ENCODE assay signal across 21 cellular contexts in genomic region chr16:88885693-88886253, GRCh38. TPM values are rescaled to one million over a fixed set of nuclear protein-coding genes. Genes with fewer than 3 reads are reported as not detected.
A peak's percentile ranks its signal among the peaks of the same experiment; 100 is the strongest.
DNase-seq lines count a peak whose midpoint lies in the region; ATAC-seq and TF ChIP-seq lines count a peak whose summit lies in the region.
"Had no signal": no experiment of that assay in that cellular context is flagged by ENCODE, and none has a peak within 500 bp of the region (broad histone marks: within the 10 kb centered on the region; RNA-seq: fewer than 3 reads in every experiment).

No MANE protein-coding gene starts in this region.

- DNase-seq in left ventricle myocardium inferior (no peak), cardiac septum (ENCODE audit: low spot score) (no peak), cerebellum (ENCODE audit: low spot score) (peak; percentile 72), gastrocnemius medialis (no peak), OCI-M1 (lab: John Stamatoyannopoulos, UW) (no peak), DMS153 (lab: John Stamatoyannopoulos, UW) (no peak)
- DNase-seq: AML-193, DMS53, GF-D8, H9, NCI-H1105 treated with DMSO at 0.1 percent for 48 hours, NCI-H2029 treated with DMSO at 0.1 percent for 48 hours, NCI-H226, NCI-H510A treated with DMSO at 0.1 percent for 48 hours, NCI-H82 had no signal

- H3K4me1 ChIP-seq in left ventricle myocardium inferior (peaks cover 48% of the 10 kb centered on the region), gastrocnemius medialis (peaks cover 59 to 67% of the 10 kb centered on the region in 2 donors)
- H3K4me1 ChIP-seq: SJSA1 had no signal

- H3K36me3 ChIP-seq in left ventricle myocardium inferior = peaks cover 47% of the 10 kb centered on the region
- H3K36me3 ChIP-seq in gastrocnemius medialis = peaks cover 0 to 37% of the 10 kb centered on the region in 2 donors
- H3K36me3 ChIP-seq: SJSA1 had no signal

- H3K27ac ChIP-seq in left ventricle myocardium inferior (replicated peaks) (peak overlapping the region; percentile 92), gastrocnemius medialis (peak overlapping the region; percentile 69 to 97 (median 90))
- H3K27ac ChIP-seq: KMS-11, SJSA1 had no signal

- TF ChIP-seq CTCF in left ventricle myocardium inferior (IDR thresholded peaks at IDR 0.05; ENCODE audit: borderline replicate concordance) (no peak), gastrocnemius medialis (IDR thresholded peaks at IDR 0.05 in 4 of 5, conservative IDR thresholded peaks at IDR 0.05 in 1 of 5) (no peak)

- H3K4me3 ChIP-seq in left ventricle myocardium inferior (no peak overlapping the region), gastrocnemius medialis (no peak overlapping the region)
- H3K4me3 ChIP-seq: SJSA1 had no signal

- in situ Hi-C loops in gastrocnemius medialis (cut with MboI; ENCODE audit: low sequenced_read_pairs in 4 of 4) = no loop called here

- no peaks in the 10 kb centered on the region for H3K9me3 ChIP-seq in left ventricle myocardium inferior (replicated peaks)
- H3K9me3 ChIP-seq in gastrocnemius medialis = no peaks in the 10 kb centered on the region
- H3K9me3 ChIP-seq: SJSA1 had no signal

- ATAC-seq in gastrocnemius medialis (no peak), GM18873 (IDR thresholded peaks at IDR 0.05; ENCODE audit: low FRiP score, unreplicated experiment) (no peak), GM18511 (IDR thresholded peaks at IDR 0.05; ENCODE audit: unreplicated experiment) (no peak)

- intact Hi-C loops in left ventricle myocardium inferior (cut with micrococcal nuclease) = loop anchor here (10.0 kb wide), 1 partner anchor 49 kb away; no protein-coding TSS in a partner anchor
- intact Hi-C loops in cardiac septum (cut with DNase I) = loop anchor here (1.0 to 2.0 kb wide), 2 partner anchors 35 to 54 kb away; no protein-coding TSS in a partner anchor
- intact Hi-C loops in gastrocnemius medialis (cut with DNase I; ENCODE audit: low total_unique reads) = loop anchor here (2.0 to 5.0 kb wide), 2 partner anchors 35 to 57 kb away; no protein-coding TSS in a partner anchor

- TF ChIP-seq POLR2A in gastrocnemius medialis (IDR thresholded peaks at IDR 0.05) = no peak

- H3K27me3 ChIP-seq in left ventricle myocardium inferior (ENCODE audit: low read depth) = peaks cover 28% of the 10 kb centered on the region
- no peaks in the 10 kb centered on the region for H3K27me3 ChIP-seq in gastrocnemius medialis
- H3K27me3 ChIP-seq: SJSA1 had no signal

RNA-seq across cellular contexts. Expression of gene PABPN1L, which starts 19.3 kb away (rescaled TPM):
- total RNA-seq in left ventricle myocardium inferior (not detected), cardiac septum (not detected), cerebellum (not detected), gastrocnemius medialis (not detected)
- total RNA-seq: A172, H9, HT1080, SJSA1 had no signal

RNA-seq across cellular contexts. Expression of gene TRAPPC2L, which starts 28.8 kb away (rescaled TPM):
- 52.7 TPM for total RNA-seq in left ventricle myocardium inferior
- 42.3 TPM for total RNA-seq in cardiac septum
- 26.9 TPM for total RNA-seq in cerebellum
- 10 to 100 TPM; 17.8 to 27.9 (median 20.5) TPM for total RNA-seq in gastrocnemius medialis

RNA-seq across cellular contexts. Expression of gene GALNS, which starts 29.0 kb away (rescaled TPM):
- 15.5 TPM for total RNA-seq in left ventricle myocardium inferior
- 18.0 TPM for total RNA-seq in cardiac septum
- total RNA-seq in cerebellum = 19.1 TPM
- total RNA-seq in gastrocnemius medialis = 10 to 100 TPM in 2 of 4 donors, 1 to 10 TPM in 2; 8.8 to 14.7 (median 10.0) TPM
